Comparison of ENCODE assay signal across 1 cellular context in the genomic region with DNA sequence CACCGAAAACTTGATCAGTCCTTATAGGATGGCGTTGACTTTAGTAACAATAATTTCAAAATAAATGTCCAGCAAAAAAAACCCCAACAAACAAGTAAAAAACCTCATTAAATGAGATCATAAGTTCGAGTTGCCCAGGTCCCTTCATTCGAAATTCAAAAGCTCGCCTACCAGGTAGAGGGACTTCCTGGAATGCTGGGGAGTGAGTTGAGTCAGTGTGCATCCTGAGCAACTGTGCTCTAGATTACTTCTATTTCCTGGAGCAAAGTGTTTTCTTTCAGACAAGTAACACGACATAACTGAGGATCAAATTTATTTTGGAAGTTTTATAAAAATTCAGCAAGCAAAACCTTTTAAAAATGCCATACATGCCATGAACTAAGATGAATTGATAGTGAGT.
TF ChIP-seq lines count a peak whose summit lies in the region.

No MANE protein-coding gene starts in this region.

TF ChIP-seq in K562, 482 proteins besides CTCF, POLR2A, EP300 and RAD21:
- TF ChIP-seq HSF4 (CRISPR knock-in tag; IDR thresholded peaks at IDR 0.05; ENCODE audit: borderline replicate concordance) = no peak
- TF ChIP-seq ZKSCAN3 (CRISPR knock-in tag; IDR thresholded peaks at IDR 0.05) = no peak
- no peak for TF ChIP-seq CBX8 (IDR thresholded peaks at IDR 0.05; ENCODE audit: borderline replicate concordance, extremely low read depth, low read depth, low read length, poor library complexity, severe bottlenecking)
- no peak for TF ChIP-seq NFE2L1 (tag; IDR thresholded peaks at IDR 0.05; ENCODE audit: borderline replicate concordance, low read depth)
- TF ChIP-seq MCM3 (IDR thresholded peaks at IDR 0.05) = no peak
- no peak for TF ChIP-seq TEAD1 (CRISPR knock-in tag; IDR thresholded peaks at IDR 0.05)
- no peak for TF ChIP-seq SRSF9 (IDR thresholded peaks at IDR 0.05; ENCODE audit: borderline replicate concordance, low read depth, low read length)
- TF ChIP-seq, protein P1, sequence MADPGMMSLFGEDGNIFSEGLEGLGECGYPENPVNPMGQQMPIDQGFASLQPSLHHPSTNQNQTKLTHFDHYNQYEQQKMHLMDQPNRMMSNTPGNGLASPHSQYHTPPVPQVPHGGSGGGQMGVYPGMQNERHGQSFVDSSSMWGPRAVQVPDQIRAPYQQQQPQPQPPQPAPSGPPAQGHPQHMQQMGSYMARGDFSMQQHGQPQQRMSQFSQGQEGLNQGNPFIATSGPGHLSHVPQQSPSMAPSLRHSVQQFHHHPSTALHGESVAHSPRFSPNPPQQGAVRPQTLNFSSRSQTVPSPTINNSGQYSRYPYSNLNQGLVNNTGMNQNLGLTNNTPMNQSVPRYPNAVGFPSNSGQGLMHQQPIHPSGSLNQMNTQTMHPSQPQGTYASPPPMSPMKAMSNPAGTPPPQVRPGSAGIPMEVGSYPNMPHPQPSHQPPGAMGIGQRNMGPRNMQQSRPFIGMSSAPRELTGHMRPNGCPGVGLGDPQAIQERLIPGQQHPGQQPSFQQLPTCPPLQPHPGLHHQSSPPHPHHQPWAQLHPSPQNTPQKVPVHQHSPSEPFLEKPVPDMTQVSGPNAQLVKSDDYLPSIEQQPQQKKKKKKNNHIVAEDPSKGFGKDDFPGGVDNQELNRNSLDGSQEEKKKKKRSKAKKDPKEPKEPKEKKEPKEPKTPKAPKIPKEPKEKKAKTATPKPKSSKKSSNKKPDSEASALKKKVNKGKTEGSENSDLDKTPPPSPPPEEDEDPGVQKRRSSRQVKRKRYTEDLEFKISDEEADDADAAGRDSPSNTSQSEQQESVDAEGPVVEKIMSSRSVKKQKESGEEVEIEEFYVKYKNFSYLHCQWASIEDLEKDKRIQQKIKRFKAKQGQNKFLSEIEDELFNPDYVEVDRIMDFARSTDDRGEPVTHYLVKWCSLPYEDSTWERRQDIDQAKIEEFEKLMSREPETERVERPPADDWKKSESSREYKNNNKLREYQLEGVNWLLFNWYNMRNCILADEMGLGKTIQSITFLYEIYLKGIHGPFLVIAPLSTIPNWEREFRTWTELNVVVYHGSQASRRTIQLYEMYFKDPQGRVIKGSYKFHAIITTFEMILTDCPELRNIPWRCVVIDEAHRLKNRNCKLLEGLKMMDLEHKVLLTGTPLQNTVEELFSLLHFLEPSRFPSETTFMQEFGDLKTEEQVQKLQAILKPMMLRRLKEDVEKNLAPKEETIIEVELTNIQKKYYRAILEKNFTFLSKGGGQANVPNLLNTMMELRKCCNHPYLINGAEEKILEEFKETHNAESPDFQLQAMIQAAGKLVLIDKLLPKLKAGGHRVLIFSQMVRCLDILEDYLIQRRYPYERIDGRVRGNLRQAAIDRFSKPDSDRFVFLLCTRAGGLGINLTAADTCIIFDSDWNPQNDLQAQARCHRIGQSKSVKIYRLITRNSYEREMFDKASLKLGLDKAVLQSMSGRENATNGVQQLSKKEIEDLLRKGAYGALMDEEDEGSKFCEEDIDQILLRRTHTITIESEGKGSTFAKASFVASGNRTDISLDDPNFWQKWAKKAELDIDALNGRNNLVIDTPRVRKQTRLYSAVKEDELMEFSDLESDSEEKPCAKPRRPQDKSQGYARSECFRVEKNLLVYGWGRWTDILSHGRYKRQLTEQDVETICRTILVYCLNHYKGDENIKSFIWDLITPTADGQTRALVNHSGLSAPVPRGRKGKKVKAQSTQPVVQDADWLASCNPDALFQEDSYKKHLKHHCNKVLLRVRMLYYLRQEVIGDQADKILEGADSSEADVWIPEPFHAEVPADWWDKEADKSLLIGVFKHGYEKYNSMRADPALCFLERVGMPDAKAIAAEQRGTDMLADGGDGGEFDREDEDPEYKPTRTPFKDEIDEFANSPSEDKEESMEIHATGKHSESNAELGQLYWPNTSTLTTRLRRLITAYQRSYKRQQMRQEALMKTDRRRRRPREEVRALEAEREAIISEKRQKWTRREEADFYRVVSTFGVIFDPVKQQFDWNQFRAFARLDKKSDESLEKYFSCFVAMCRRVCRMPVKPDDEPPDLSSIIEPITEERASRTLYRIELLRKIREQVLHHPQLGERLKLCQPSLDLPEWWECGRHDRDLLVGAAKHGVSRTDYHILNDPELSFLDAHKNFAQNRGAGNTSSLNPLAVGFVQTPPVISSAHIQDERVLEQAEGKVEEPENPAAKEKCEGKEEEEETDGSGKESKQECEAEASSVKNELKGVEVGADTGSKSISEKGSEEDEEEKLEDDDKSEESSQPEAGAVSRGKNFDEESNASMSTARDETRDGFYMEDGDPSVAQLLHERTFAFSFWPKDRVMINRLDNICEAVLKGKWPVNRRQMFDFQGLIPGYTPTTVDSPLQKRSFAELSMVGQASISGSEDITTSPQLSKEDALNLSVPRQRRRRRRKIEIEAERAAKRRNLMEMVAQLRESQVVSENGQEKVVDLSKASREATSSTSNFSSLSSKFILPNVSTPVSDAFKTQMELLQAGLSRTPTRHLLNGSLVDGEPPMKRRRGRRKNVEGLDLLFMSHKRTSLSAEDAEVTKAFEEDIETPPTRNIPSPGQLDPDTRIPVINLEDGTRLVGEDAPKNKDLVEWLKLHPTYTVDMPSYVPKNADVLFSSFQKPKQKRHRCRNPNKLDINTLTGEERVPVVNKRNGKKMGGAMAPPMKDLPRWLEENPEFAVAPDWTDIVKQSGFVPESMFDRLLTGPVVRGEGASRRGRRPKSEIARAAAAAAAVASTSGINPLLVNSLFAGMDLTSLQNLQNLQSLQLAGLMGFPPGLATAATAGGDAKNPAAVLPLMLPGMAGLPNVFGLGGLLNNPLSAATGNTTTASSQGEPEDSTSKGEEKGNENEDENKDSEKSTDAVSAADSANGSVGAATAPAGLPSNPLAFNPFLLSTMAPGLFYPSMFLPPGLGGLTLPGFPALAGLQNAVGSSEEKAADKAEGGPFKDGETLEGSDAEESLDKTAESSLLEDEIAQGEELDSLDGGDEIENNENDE (IDR thresholded peaks at IDR 0.05; ENCODE audit: low read depth, low read length) = no peak
- TF ChIP-seq ZNF217 (CRISPR knock-in tag; IDR thresholded peaks at IDR 0.05) = no peak
- no peak for TF ChIP-seq ZNF445 (CRISPR knock-in tag; IDR thresholded peaks at IDR 0.05; ENCODE audit: low read depth)
- no peak for TF ChIP-seq ZNF511 (CRISPR knock-in tag; IDR thresholded peaks at IDR 0.05)
- no peak for TF ChIP-seq ZNF76 (CRISPR knock-in tag; IDR thresholded peaks at IDR 0.05; ENCODE audit: borderline replicate concordance)
- no peak for TF ChIP-seq NKRF (IDR thresholded peaks at IDR 0.05; ENCODE audit: borderline replicate concordance)
